13 cellular contexts compared by ENCODE assay signal in genomic region chrX:9997524-9997923, GRCh38. TPM values are rescaled to one million over a fixed set of nuclear protein-coding genes. Genes with fewer than 3 reads are reported as not detected.
DNase-seq lines count a peak whose midpoint lies in the region; ATAC-seq and TF ChIP-seq lines count a peak whose summit lies in the region.
"Had no signal": no experiment of that assay in that cellular context is flagged by ENCODE, and none has a peak within 500 bp of the region (broad histone marks: within the 10 kb centered on the region; RNA-seq: fewer than 3 reads in every experiment).

No MANE protein-coding gene starts in this region.

- DNase-seq in activated T-cell treated with anti-CD3 and anti-CD28 coated beads, Interleukin-2, amount 50 U/mL, for 48 hours = peak; percentile 72 to 76
- DNase-seq in stimulated activated CD4-positive, alpha-beta T cell treated with anti-CD3 and anti-CD28 coated beads, TNF-alpha, amount 100 ng/mL, for 24 hours (ENCODE audit: low read depth in 3 of 3) = peak; percentile 28 to 64 (median 38)
- no peak for DNase-seq in endothelial cell (ENCODE audit: low spot score)
- DNase-seq in brain microvascular endothelial cell = no peak
- DNase-seq: head of caudate nucleus, NCI-H146, spleen had no signal

- ATAC-seq in GM18867 (IDR thresholded peaks at IDR 0.05; ENCODE audit: unreplicated experiment) (peak; percentile 58), HG03095 (IDR thresholded peaks at IDR 0.05; ENCODE audit: unreplicated experiment) (peak; percentile 58), HG03139 (IDR thresholded peaks at IDR 0.05; ENCODE audit: unreplicated experiment) (no peak)

- H3K27me3 ChIP-seq in brain microvascular endothelial cell (replicated peaks) = no peaks in the 10 kb centered on the region
- H3K27me3 ChIP-seq: spleen had no signal

- peaks cover 2% of the 10 kb centered on the region for H3K27me3 Mint-ChIP-seq in endothelial cell (ENCODE audit: unreplicated experiment)

- no peaks in the 10 kb centered on the region for H3K9me3 Mint-ChIP-seq in endothelial cell (ENCODE audit: unreplicated experiment)
- H3K9me3 Mint-ChIP-seq: dendritic cell treated with granulocyte-macrophage colony-stimulating factor and Interleukin-4, amounts not matched to agents 40 ng/mL and 50 ng/mL, for 4 days had no signal

- no peak overlapping the region for H3K4me3 Mint-ChIP-seq in endothelial cell (ENCODE audit: unreplicated experiment)
- H3K4me3 Mint-ChIP-seq: dendritic cell treated with granulocyte-macrophage colony-stimulating factor and Interleukin-4, amounts not matched to agents 40 ng/mL and 50 ng/mL, for 4 days had no signal

- no peaks in the 10 kb centered on the region for H3K4me1 Mint-ChIP-seq in endothelial cell (ENCODE audit: unreplicated experiment)

- no peak overlapping the region for H3K27ac ChIP-seq in brain microvascular endothelial cell
- H3K27ac ChIP-seq: RWPE1, spleen had no signal

- no peaks in the 10 kb centered on the region for H3K36me3 ChIP-seq in brain microvascular endothelial cell (replicated peaks)
- H3K36me3 ChIP-seq: spleen had no signal

- TF ChIP-seq CTCF in endothelial cell (IDR thresholded peaks at IDR 0.05; ENCODE audit: unreplicated experiment) (no peak), brain microvascular endothelial cell (IDR thresholded peaks at IDR 0.05; ENCODE audit: low read depth, low read length, missing control alignments) (no peak)

- H3K36me3 Mint-ChIP-seq in endothelial cell (ENCODE audit: low read depth, unreplicated experiment) = no peaks in the 10 kb centered on the region

- H3K27ac Mint-ChIP-seq in endothelial cell (ENCODE audit: unreplicated experiment) = no peak overlapping the region
- H3K27ac Mint-ChIP-seq: dendritic cell treated with granulocyte-macrophage colony-stimulating factor and Interleukin-4, amounts not matched to agents 40 ng/mL and 50 ng/mL, for 4 days had no signal

- H3K4me3 ChIP-seq in brain microvascular endothelial cell (ENCODE audit: low read depth, low read length) = no peak overlapping the region
- H3K4me3 ChIP-seq: spleen had no signal

- in situ Hi-C loops in brain microvascular endothelial cell (cut with HindIII; ENCODE audit: low pct_ligation_motif_present, low sequenced_read_pairs) = no loop called here

RNA-seq across cellular contexts. Expression of gene CLDN34, which starts 30.4 kb away (rescaled TPM):
- 0.64 TPM for total RNA-seq in endothelial cell (ENCODE audit: unreplicated experiment)
- total RNA-seq: activated CD8-positive, alpha-beta memory T cell treated with anti-CD3 and anti-CD28 coated beads for 36 hours; spleen had no signal

Comparison
In these comparisons a context has a peak if more than half of its experiments do, and no peak if none do; other contexts are left out.
1. DNase-seq: peak in activated T-cell treated with anti-CD3 and anti-CD28 coated beads, Interleukin-2, amount 50 U/mL, for 48 hours (2 of 2) and stimulated activated CD4-positive, alpha-beta T cell treated with anti-CD3 and anti-CD28 coated beads, TNF-alpha, amount 100 ng/mL, for 24 hours (3 of 3); none in endothelial cell (single experiment) and brain microvascular endothelial cell (single experiment).